1 cellular context compared by ENCODE assay signal in the genomic region with DNA sequence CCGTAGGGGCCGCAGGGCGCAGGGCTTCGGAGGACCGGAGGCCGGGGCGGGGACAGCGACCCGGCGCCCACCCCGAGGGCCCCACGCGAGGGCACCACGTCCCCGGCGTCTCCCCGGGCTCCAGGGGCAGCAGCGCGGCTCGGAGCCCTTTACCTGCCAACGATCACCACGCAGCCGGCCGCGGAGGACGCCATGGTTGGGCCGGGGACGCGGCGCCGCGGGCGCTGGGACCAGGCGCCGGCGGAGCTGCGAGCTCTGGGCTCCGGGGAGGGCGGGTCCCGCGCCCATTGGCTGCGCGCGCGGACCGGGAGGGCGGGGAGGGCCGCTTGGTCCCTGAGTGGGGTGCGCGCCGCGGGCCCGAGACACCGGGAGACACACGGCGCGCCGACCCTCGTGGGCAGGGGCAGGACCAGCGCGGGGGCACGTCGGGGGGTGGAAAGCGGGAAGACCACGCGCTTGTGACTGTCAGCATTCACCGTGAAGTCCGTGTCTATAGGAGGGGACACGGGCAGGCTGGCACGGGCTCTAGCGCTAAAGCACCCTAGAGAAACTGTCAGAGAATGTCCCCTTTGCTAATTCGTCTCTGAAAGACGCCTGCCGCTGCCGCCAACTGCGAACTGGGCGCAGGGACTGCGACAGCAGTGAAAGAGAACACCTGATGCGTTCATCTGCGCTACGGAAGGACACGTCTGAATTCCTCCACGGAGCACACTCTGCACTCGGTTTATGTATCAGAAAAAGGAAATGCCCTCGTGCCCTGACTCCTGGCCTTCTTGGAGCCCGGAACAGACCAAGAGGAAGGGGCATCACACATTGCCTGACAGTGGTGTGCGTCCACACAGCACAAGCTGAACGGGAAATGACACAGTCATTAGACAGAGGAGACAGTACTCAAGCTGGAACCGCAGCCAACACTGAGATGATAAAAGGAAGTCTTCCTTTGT.
TF ChIP-seq lines count a peak whose summit lies in the region.

A gene with protein sequence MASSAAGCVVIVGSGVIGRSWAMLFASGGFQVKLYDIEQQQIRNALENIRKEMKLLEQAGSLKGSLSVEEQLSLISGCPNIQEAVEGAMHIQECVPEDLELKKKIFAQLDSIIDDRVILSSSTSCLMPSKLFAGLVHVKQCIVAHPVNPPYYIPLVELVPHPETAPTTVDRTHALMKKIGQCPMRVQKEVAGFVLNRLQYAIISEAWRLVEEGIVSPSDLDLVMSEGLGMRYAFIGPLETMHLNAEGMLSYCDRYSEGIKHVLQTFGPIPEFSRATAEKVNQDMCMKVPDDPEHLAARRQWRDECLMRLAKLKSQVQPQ (minus strand): TSS at position 257 of the 944 bp plus-strand sequence. CDS start 63 bp downstream, at position 194.

TF ChIP-seq in GM12878, 131 proteins besides CTCF, POLR2A, EP300 and RAD21 (continued from another document and continues in another):
- TF ChIP-seq, protein P1, sequence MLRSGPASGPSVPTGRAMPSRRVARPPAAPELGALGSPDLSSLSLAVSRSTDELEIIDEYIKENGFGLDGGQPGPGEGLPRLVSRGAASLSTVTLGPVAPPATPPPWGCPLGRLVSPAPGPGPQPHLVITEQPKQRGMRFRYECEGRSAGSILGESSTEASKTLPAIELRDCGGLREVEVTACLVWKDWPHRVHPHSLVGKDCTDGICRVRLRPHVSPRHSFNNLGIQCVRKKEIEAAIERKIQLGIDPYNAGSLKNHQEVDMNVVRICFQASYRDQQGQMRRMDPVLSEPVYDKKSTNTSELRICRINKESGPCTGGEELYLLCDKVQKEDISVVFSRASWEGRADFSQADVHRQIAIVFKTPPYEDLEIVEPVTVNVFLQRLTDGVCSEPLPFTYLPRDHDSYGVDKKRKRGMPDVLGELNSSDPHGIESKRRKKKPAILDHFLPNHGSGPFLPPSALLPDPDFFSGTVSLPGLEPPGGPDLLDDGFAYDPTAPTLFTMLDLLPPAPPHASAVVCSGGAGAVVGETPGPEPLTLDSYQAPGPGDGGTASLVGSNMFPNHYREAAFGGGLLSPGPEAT (IDR thresholded peaks at IDR 0.05; ENCODE audit: low read depth): no peak
- TF ChIP-seq SRF (IDR thresholded peaks at IDR 0.05; ENCODE audit: low read depth in 2 of 2, low read length in 2 of 2) (no peak), SMAD1 (IDR thresholded peaks at IDR 0.05; ENCODE audit: low read depth, partially characterized antibody) (no peak), PAX5 (IDR thresholded peaks at IDR 0.05; ENCODE audit: borderline replicate concordance, low read depth, low read length) (no peak; the same call in 1 of the 2 replicates), RELA (IDR thresholded peaks at IDR 0.05; ENCODE audit: borderline replicate concordance, partially characterized antibody) (no peak), MEF2B (IDR thresholded peaks at IDR 0.05; ENCODE audit: partially characterized antibody, poor library complexity, severe bottlenecking) (peak; percentile 43), SMARCA5 (IDR thresholded peaks at IDR 0.05) (0 out of 2 replicates have a peak, but pooled peaks have one; percentile 30), SUPT20H (IDR thresholded peaks at IDR 0.05; ENCODE audit: borderline replicate concordance, control insufficient read depth, low read depth, low read length) (no peak), MYB (IDR thresholded peaks at IDR 0.05; ENCODE audit: borderline replicate concordance, low read depth, low read length) (no peak), MEF2A (IDR thresholded peaks at IDR 0.05; ENCODE audit: insufficient read depth, low read depth, low read length) (no peak), EED (IDR thresholded peaks at IDR 0.05; ENCODE audit: low read depth) (no peak), SPI1 (IDR thresholded peaks at IDR 0.05; ENCODE audit: borderline replicate concordance, insufficient read depth, low read depth, low read length) (no peak), BHLHE40 (IDR thresholded peaks at IDR 0.05; ENCODE audit: borderline replicate concordance in 1 of 2, low read depth in 2 of 2, low read length in 1 of 2) (peak in 1 of 2 experiments; percentile 62; a peak in 1 of 4 replicates), ZZZ3 (IDR thresholded peaks at IDR 0.05; ENCODE audit: control insufficient read depth, insufficient read length, low read depth) (no peak), JUNB (IDR thresholded peaks at IDR 0.05) (no peak), ZNF217 (IDR thresholded peaks at IDR 0.05) (peak; percentile 57), HDGF (IDR thresholded peaks at IDR 0.05) (no peak), ZSCAN29 (IDR thresholded peaks at IDR 0.05) (no peak), IKZF2 (IDR thresholded peaks at IDR 0.05) (peak; percentile 52 to 63; a peak in 3 of 4 replicates), MTA3 (IDR thresholded peaks at IDR 0.05; ENCODE audit: borderline replicate concordance, low read length) (no peak), ZNF24 (IDR thresholded peaks at IDR 0.05) (no peak), POLR2AphosphoS2 (IDR thresholded peaks at IDR 0.05; ENCODE audit: low read depth, low read length) (no peak)
- TF ChIP-seq, protein P2, sequence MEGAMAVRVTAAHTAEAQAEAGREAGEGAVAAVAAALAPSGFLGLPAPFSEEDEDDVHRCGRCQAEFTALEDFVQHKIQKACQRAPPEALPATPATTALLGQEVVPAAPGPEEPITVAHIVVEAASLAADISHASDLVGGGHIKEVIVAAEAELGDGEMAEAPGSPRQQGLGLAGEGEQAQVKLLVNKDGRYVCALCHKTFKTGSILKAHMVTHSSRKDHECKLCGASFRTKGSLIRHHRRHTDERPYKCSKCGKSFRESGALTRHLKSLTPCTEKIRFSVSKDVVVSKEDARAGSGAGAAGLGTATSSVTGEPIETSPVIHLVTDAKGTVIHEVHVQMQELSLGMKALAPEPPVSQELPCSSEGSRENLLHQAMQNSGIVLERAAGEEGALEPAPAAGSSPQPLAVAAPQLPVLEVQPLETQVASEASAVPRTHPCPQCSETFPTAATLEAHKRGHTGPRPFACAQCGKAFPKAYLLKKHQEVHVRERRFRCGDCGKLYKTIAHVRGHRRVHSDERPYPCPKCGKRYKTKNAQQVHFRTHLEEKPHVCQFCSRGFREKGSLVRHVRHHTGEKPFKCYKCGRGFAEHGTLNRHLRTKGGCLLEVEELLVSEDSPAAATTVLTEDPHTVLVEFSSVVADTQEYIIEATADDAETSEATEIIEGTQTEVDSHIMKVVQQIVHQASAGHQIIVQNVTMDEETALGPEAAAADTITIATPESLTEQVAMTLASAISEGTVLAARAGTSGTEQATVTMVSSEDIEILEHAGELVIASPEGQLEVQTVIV (IDR thresholded peaks at IDR 0.05; ENCODE audit: borderline replicate concordance, partially characterized antibody): no peak
- TF ChIP-seq, protein P3, sequence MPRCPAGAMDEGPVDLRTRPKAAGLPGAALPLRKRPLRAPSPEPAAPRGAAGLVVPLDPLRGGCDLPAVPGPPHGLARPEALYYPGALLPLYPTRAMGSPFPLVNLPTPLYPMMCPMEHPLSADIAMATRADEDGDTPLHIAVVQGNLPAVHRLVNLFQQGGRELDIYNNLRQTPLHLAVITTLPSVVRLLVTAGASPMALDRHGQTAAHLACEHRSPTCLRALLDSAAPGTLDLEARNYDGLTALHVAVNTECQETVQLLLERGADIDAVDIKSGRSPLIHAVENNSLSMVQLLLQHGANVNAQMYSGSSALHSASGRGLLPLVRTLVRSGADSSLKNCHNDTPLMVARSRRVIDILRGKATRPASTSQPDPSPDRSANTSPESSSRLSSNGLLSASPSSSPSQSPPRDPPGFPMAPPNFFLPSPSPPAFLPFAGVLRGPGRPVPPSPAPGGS (IDR thresholded peaks at IDR 0.05; ENCODE audit: borderline replicate concordance, insufficient read depth, low read depth, low read length, poor library complexity, severe bottlenecking): no peak
- TF ChIP-seq, protein P4, sequence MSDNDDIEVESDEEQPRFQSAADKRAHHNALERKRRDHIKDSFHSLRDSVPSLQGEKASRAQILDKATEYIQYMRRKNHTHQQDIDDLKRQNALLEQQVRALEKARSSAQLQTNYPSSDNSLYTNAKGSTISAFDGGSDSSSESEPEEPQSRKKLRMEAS (IDR thresholded peaks at IDR 0.05; ENCODE audit: low read depth, low read length): no peak; the same call in 1 of the 2 replicates
- TF ChIP-seq, protein P5, sequence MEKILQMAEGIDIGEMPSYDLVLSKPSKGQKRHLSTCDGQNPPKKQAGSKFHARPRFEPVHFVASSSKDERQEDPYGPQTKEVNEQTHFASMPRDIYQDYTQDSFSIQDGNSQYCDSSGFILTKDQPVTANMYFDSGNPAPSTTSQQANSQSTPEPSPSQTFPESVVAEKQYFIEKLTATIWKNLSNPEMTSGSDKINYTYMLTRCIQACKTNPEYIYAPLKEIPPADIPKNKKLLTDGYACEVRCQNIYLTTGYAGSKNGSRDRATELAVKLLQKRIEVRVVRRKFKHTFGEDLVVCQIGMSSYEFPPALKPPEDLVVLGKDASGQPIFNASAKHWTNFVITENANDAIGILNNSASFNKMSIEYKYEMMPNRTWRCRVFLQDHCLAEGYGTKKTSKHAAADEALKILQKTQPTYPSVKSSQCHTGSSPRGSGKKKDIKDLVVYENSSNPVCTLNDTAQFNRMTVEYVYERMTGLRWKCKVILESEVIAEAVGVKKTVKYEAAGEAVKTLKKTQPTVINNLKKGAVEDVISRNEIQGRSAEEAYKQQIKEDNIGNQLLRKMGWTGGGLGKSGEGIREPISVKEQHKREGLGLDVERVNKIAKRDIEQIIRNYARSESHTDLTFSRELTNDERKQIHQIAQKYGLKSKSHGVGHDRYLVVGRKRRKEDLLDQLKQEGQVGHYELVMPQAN (conservative IDR thresholded peaks at IDR 0.05): no peak; the same call in 1 of the 2 replicates
- TF ChIP-seq, protein P6, sequence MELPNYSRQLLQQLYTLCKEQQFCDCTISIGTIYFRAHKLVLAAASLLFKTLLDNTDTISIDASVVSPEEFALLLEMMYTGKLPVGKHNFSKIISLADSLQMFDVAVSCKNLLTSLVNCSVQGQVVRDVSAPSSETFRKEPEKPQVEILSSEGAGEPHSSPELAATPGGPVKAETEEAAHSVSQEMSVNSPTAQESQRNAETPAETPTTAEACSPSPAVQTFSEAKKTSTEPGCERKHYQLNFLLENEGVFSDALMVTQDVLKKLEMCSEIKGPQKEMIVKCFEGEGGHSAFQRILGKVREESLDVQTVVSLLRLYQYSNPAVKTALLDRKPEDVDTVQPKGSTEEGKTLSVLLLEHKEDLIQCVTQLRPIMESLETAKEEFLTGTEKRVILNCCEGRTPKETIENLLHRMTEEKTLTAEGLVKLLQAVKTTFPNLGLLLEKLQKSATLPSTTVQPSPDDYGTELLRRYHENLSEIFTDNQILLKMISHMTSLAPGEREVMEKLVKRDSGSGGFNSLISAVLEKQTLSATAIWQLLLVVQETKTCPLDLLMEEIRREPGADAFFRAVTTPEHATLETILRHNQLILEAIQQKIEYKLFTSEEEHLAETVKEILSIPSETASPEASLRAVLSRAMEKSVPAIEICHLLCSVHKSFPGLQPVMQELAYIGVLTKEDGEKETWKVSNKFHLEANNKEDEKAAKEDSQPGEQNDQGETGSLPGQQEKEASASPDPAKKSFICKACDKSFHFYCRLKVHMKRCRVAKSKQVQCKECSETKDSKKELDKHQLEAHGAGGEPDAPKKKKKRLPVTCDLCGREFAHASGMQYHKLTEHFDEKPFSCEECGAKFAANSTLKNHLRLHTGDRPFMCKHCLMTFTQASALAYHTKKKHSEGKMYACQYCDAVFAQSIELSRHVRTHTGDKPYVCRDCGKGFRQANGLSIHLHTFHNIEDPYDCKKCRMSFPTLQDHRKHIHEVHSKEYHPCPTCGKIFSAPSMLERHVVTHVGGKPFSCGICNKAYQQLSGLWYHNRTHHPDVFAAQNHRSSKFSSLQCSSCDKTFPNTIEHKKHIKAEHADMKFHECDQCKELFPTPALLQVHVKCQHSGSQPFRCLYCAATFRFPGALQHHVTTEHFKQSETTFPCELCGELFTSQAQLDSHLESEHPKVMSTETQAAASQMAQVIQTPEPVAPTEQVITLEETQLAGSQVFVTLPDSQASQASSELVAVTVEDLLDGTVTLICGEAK (IDR thresholded peaks at IDR 0.05; ENCODE audit: borderline replicate concordance): no peak
- TF ChIP-seq, protein P7, sequence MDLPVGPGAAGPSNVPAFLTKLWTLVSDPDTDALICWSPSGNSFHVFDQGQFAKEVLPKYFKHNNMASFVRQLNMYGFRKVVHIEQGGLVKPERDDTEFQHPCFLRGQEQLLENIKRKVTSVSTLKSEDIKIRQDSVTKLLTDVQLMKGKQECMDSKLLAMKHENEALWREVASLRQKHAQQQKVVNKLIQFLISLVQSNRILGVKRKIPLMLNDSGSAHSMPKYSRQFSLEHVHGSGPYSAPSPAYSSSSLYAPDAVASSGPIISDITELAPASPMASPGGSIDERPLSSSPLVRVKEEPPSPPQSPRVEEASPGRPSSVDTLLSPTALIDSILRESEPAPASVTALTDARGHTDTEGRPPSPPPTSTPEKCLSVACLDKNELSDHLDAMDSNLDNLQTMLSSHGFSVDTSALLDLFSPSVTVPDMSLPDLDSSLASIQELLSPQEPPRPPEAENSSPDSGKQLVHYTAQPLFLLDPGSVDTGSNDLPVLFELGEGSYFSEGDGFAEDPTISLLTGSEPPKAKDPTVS (IDR thresholded peaks at IDR 0.05; ENCODE audit: low read depth, low read length): no peak
- TF ChIP-seq, protein P8, sequence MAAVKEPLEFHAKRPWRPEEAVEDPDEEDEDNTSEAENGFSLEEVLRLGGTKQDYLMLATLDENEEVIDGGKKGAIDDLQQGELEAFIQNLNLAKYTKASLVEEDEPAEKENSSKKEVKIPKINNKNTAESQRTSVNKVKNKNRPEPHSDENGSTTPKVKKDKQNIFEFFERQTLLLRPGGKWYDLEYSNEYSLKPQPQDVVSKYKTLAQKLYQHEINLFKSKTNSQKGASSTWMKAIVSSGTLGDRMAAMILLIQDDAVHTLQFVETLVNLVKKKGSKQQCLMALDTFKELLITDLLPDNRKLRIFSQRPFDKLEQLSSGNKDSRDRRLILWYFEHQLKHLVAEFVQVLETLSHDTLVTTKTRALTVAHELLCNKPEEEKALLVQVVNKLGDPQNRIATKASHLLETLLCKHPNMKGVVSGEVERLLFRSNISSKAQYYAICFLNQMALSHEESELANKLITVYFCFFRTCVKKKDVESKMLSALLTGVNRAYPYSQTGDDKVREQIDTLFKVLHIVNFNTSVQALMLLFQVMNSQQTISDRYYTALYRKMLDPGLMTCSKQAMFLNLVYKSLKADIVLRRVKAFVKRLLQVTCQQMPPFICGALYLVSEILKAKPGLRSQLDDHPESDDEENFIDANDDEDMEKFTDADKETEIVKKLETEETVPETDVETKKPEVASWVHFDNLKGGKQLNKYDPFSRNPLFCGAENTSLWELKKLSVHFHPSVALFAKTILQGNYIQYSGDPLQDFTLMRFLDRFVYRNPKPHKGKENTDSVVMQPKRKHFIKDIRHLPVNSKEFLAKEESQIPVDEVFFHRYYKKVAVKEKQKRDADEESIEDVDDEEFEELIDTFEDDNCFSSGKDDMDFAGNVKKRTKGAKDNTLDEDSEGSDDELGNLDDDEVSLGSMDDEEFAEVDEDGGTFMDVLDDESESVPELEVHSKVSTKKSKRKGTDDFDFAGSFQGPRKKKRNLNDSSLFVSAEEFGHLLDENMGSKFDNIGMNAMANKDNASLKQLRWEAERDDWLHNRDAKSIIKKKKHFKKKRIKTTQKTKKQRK (IDR thresholded peaks at IDR 0.05; ENCODE audit: low read depth, low read length): no peak
- TF ChIP-seq, protein P9, sequence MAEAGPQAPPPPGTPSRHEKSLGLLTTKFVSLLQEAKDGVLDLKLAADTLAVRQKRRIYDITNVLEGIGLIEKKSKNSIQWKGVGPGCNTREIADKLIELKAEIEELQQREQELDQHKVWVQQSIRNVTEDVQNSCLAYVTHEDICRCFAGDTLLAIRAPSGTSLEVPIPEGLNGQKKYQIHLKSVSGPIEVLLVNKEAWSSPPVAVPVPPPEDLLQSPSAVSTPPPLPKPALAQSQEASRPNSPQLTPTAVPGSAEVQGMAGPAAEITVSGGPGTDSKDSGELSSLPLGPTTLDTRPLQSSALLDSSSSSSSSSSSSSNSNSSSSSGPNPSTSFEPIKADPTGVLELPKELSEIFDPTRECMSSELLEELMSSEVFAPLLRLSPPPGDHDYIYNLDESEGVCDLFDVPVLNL (IDR thresholded peaks at IDR 0.05; ENCODE audit: low read depth, low read length): no peak
